Comparison of ENCODE assay signal across 9 cellular contexts in genomic region chr12:65728913-65729793, GRCh38.
A peak's percentile ranks its signal among the peaks of the same experiment; 100 is the strongest.
DNase-seq lines count a peak whose midpoint lies in the region; TF ChIP-seq lines count a peak whose summit lies in the region.
"Had no signal": no experiment of that assay in that cellular context is flagged by ENCODE, and none has a peak within 500 bp of the region (broad histone marks: within the 10 kb centered on the region; RNA-seq: fewer than 3 reads in every experiment).

No MANE protein-coding gene starts in this region.

- H3K27me3 Mint-ChIP-seq in progenitor cell of endocrine pancreas = peaks cover 36% of the 10 kb centered on the region

- no peak overlapping the region for H2AFZ ChIP-seq in Karpas-422 (ENCODE audit: low read length)

- DNase-seq in fibroblast of peridontal ligament (ENCODE audit: extremely low read depth) (peak; percentile 14), progenitor cell of endocrine pancreas (ENCODE audit: low spot score, unreplicated experiment) (peak; percentile 27), kidney glomerular epithelial cell (lab: John Stamatoyannopoulos, UW) (no peak), Karpas-422 (no peak), NCI-H2196 (lab: John Stamatoyannopoulos, UW; ENCODE audit: unreplicated experiment) (no peak)
- DNase-seq in effector CD8-positive, alpha-beta T cell (lab: John Stamatoyannopoulos, UW) = no peak
- DNase-seq: NCI-H1417 had no signal

- peak overlapping the region; percentile 78 for H3K4me3 Mint-ChIP-seq in progenitor cell of endocrine pancreas (ENCODE audit: low read depth)

- no peak overlapping the region for H3K27ac ChIP-seq in Karpas-422 (ENCODE audit: low read length)

- peaks cover 5% of the 10 kb centered on the region for H3K4me1 Mint-ChIP-seq in progenitor cell of endocrine pancreas (ENCODE audit: low read depth)

- no peaks in the 10 kb centered on the region; the same call in 1 of the 2 replicates for H3K4me1 ChIP-seq in ES-I3 (ENCODE audit: insufficient read depth, low read length)
- no peaks in the 10 kb centered on the region for H3K4me1 ChIP-seq in Karpas-422 (ENCODE audit: low read length)

- H3K9me3 ChIP-seq in ES-I3 (ENCODE audit: control insufficient read depth, insufficient read depth, low read length) = no peaks in the 10 kb centered on the region
- H3K9me3 ChIP-seq in Karpas-422 (ENCODE audit: low read length) = no peaks in the 10 kb centered on the region

- peak overlapping the region; percentile 69 for H3K27ac Mint-ChIP-seq in progenitor cell of endocrine pancreas

- no peak overlapping the region for H3K4me3 ChIP-seq in Karpas-422 (ENCODE audit: low read length)

- TF ChIP-seq CTCF in progenitor cell of endocrine pancreas (IDR thresholded peaks at IDR 0.05; ENCODE audit: unreplicated experiment) = no peak

- H3K36me3 ChIP-seq in ES-I3 (ENCODE audit: insufficient read depth, low read length) (no peaks in the 10 kb centered on the region), Karpas-422 (ENCODE audit: insufficient read depth, low read length) (no peaks in the 10 kb centered on the region)

- H3K4me2 ChIP-seq in Karpas-422 (ENCODE audit: low read depth, low read length, poor library complexity, severe bottlenecking) = no peak overlapping the region

- no peaks in the 10 kb centered on the region for H3K36me3 Mint-ChIP-seq in progenitor cell of endocrine pancreas (ENCODE audit: insufficient read depth)

- H3K9ac ChIP-seq in ES-I3 (ENCODE audit: low read depth, low read length) = peak overlapping the region; percentile 63
- H3K9ac ChIP-seq in Karpas-422 (ENCODE audit: low read length) = no peak overlapping the region

- no peaks in the 10 kb centered on the region for H3K9me3 Mint-ChIP-seq in progenitor cell of endocrine pancreas (ENCODE audit: low read depth)

- no peaks in the 10 kb centered on the region for H3K27me3 ChIP-seq in Karpas-422 (ENCODE audit: low read length)

- no peaks in the 10 kb centered on the region for H3K79me2 ChIP-seq in Karpas-422 (ENCODE audit: low read length)

- H4K20me1 ChIP-seq in Karpas-422 (ENCODE audit: insufficient read depth, low read depth, low read length) = no peaks in the 10 kb centered on the region

- no peaks in the 10 kb centered on the region for H3K9me2 ChIP-seq in Karpas-422 (replicated peaks; ENCODE audit: insufficient read depth, low read length)

TF ChIP-seq in PFSK-1, 5 proteins besides CTCF, POLR2A, EP300 and RAD21:
- no peak for TF ChIP-seq SIN3A (IDR thresholded peaks at IDR 0.05; ENCODE audit: borderline replicate concordance, insufficient read depth, low read length)
- TF ChIP-seq FOXP2 (optimal IDR thresholded peaks at IDR 0.05; ENCODE audit: borderline replicate concordance, extremely low read depth, extremely low read length, insufficient read depth) = no peak
- TF ChIP-seq POLR2AphosphoS5 (IDR thresholded peaks at IDR 0.05; ENCODE audit: low read depth, low read length) = peak; percentile 55; the same call in 1 of the 2 replicates
- no peak for TF ChIP-seq TAF1 (IDR thresholded peaks at IDR 0.05; ENCODE audit: borderline replicate concordance, insufficient read depth, low read length)
- TF ChIP-seq REST (IDR thresholded peaks at IDR 0.05; ENCODE audit: insufficient read depth in 1 of 2, low read depth in 2 of 2, low read length in 2 of 2) = no peak

Comparison
In these comparisons a context has a peak if more than half of its experiments do, and no peak if none do; other contexts are left out.
1. DNase-seq: peak in fibroblast of peridontal ligament (single experiment) and progenitor cell of endocrine pancreas (single experiment); none in effector CD8-positive, alpha-beta T cell (single experiment), kidney glomerular epithelial cell (single experiment), Karpas-422 (single experiment) and NCI-H2196 (single experiment).